In the genomic region with DNA sequence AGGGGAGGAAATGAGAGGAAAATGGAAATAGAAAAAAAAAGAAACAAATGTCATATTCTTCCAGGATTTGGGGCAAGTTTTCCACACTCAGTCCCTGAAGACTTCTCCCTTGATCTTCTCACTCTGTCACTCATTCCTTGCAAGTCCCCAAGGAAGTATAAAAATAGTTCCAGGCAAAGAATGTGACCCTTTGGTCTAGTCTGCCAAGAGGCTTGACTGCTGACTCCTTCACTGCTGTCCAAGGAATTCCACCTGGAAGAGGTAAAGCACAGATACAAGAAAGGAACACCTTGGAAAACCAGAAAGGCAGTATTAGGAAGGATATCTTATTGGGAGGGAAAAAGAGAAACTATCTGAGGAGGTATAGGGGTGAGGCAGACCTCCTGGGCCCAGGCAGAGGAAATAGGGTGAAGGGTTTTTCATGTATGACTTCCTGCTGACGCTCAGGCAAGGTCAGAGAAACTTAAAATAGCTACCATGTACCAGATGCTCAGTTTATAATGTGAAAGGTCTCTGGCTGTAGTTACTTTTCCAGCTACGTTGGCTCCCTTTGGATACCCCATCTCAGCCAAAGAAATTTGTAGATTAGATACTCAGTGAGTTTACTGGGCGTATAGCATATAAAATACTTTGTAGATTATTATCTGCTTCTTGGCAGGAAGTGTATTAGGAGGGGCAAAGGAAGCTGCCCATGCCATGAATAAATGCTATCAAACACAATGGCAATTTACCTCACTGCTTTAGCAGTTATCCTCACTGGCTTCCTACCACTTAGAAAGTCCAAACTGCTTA, we compare ENCODE assay signal across 10 cellular contexts. TPM values are rescaled to one million over a fixed set of nuclear protein-coding genes. Genes with fewer than 3 reads are reported as not detected.
A peak's percentile ranks its signal among the peaks of the same experiment; 100 is the strongest.
DNase-seq lines count a peak whose midpoint lies in the region; ATAC-seq, FAIRE-seq and TF ChIP-seq lines count a peak whose summit lies in the region.
"Had no signal": no experiment of that assay in that cellular context is flagged by ENCODE, and none has a peak within 500 bp of the region (broad histone marks: within the 10 kb centered on the region; RNA-seq: fewer than 3 reads in every experiment).

No MANE protein-coding gene starts in this region.

- peaks cover 26% of the 10 kb centered on the region for H3K4me1 ChIP-seq in RWPE2 (ENCODE audit: insufficient read depth, poor library complexity, severe bottlenecking)
- H3K4me1 ChIP-seq in small intestine (ENCODE audit: control insufficient read depth in 2 of 2, insufficient read depth in 1 of 2, low read depth in 1 of 2, low read length in 1 of 2) = no peaks in the 10 kb centered on the region
- H3K4me1 ChIP-seq: pancreas had no signal

- H3K36me3 ChIP-seq in RWPE2 (ENCODE audit: low read depth) (no peaks in the 10 kb centered on the region), small intestine (ENCODE audit: control insufficient read depth in 2 of 2, insufficient read depth in 2 of 2, low read length in 2 of 2) (no peaks in the 10 kb centered on the region)
- H3K36me3 ChIP-seq: pancreas had no signal

- H3K27ac ChIP-seq in RWPE2 (ENCODE audit: poor library complexity, severe bottlenecking) = peak overlapping the region; percentile 8
- no peak overlapping the region for H3K27ac ChIP-seq in small intestine (ENCODE audit: low read depth in 1 of 2, low read length in 1 of 2)
- H3K27ac ChIP-seq: HL-60, pancreas had no signal

- ATAC-seq in RWPE2 (ENCODE audit: low read depth) = no peak
- no peak for ATAC-seq in HG02642 (IDR thresholded peaks at IDR 0.05; ENCODE audit: poor library complexity, unreplicated experiment)

- no peak overlapping the region for H3K4me3 ChIP-seq in RWPE2 (ENCODE audit: severe bottlenecking)
- no peak overlapping the region for H3K4me3 ChIP-seq in fibroblast of pulmonary artery (replicated peaks; ENCODE audit: low read depth, low read length)
- H3K4me3 ChIP-seq in small intestine (ENCODE audit: low read depth in 1 of 2, low read length in 2 of 2) = no peak overlapping the region
- H3K4me3 ChIP-seq: pancreas had no signal

- 14 to 18% (median 15%) methylated on average over 3 of the region's 3 CpGs for WGBS in small intestine, 3 donors

- TF ChIP-seq CTCF in RWPE2 (IDR thresholded peaks at IDR 0.05; ENCODE audit: poor library complexity, severe bottlenecking) (no peak), fibroblast of pulmonary artery (IDR thresholded peaks at IDR 0.05; ENCODE audit: low read length, missing control alignments) (no peak)

- H3K9me3 ChIP-seq in RWPE2 (ENCODE audit: severe bottlenecking) (no peaks in the 10 kb centered on the region), small intestine (ENCODE audit: control insufficient read depth, low read depth) (no peaks in the 10 kb centered on the region)
- H3K9me3 ChIP-seq: pancreas had no signal

- FAIRE-seq in GM12892 (lab: Jason Lieb, UNC) (peak; percentile 30), small intestine (lab: Jason Lieb, UNC) (no peak)
- FAIRE-seq: pancreas had no signal

- TF ChIP-seq POLR2A in GM12892 (IDR thresholded peaks at IDR 0.05; ENCODE audit: low read depth, low read length) = no peak

- DNase-seq in GM12892 (ENCODE audit: insufficient read length) = no peak
- no peak for DNase-seq in RWPE2 (ENCODE audit: low spot score)
- DNase-seq in fibroblast of pulmonary artery (ENCODE audit: low read depth) = peak; percentile 37
- peak; percentile 10 for DNase-seq in small intestine
- DNase-seq in NCI-H2171 treated with DMSO at 0.1 percent for 48 hours (lab: John Stamatoyannopoulos, UW) = no peak
- DNase-seq in NCI-H1105 treated with DMSO at 0.1 percent for 48 hours (lab: John Stamatoyannopoulos, UW) = no peak
- DNase-seq: NCI-H187, pancreas had no signal

- no peaks in the 10 kb centered on the region for H3K27me3 ChIP-seq in RWPE2 (ENCODE audit: insufficient read depth, poor library complexity, severe bottlenecking)
- no peaks in the 10 kb centered on the region for H3K27me3 ChIP-seq in small intestine (ENCODE audit: control insufficient read depth in 2 of 2, insufficient read depth in 2 of 2, low read length in 2 of 2)
- H3K27me3 ChIP-seq: pancreas had no signal

RNA-seq across cellular contexts. Expression of a gene that starts 2.0 kb away (rescaled TPM):
- polyA plus RNA-seq in GM12892 (2012; ENCODE audit: missing spikeins) = not detected
- 10 to 100 TPM in 1 of 3 donors, not detected in 2; 16.0 TPM for polyA plus RNA-seq in small intestine

Comparison
In these comparisons a context has a peak if more than half of its experiments do, and no peak if none do; other contexts are left out.
1. DNase-seq: peak in fibroblast of pulmonary artery (single experiment) and small intestine (single experiment); none in GM12892 (single experiment), RWPE2 (single experiment), NCI-H2171 treated with DMSO at 0.1 percent for 48 hours (single experiment) and NCI-H1105 treated with DMSO at 0.1 percent for 48 hours (single experiment).